In genomic region chr3:50158747-50159146, GRCh38 we compare ENCODE assay signal across 15 cellular contexts. TPM values are rescaled to one million over a fixed set of nuclear protein-coding genes. Genes with fewer than 3 reads are reported as not detected.
DNase-seq lines count a peak whose midpoint lies in the region; ATAC-seq and TF ChIP-seq lines count a peak whose summit lies in the region.
"Had no signal": no experiment of that assay in that cellular context is flagged by ENCODE, and none has a peak within 500 bp of the region (broad histone marks: within the 10 kb centered on the region; RNA-seq: fewer than 3 reads in every experiment).

No MANE protein-coding gene starts in this region.

- peak overlapping the region; percentile 86 for H3K27ac Mint-ChIP-seq in mesothelial cell of epicardium

- intact Hi-C loops in heart right ventricle (cut with DNase I): no loop called here
- intact Hi-C loops in right cardiac atrium (cut with DNase I): no loop called here
- intact Hi-C loops in upper lobe of right lung (cut with DNase I): no loop called here
- intact Hi-C loops in psoas muscle (cut with DNase I): no loop called here

- H3K9me3 ChIP-seq in heart right ventricle: no peaks in the 10 kb centered on the region
- H3K9me3 ChIP-seq in right cardiac atrium (ENCODE audit: control insufficient read depth, low read length): no peaks in the 10 kb centered on the region
- H3K9me3 ChIP-seq in upper lobe of right lung: no peaks in the 10 kb centered on the region
- H3K9me3 ChIP-seq in psoas muscle: no peaks in the 10 kb centered on the region

- 61 to 90% methylated on average over 3 of the region's 3 CpGs for WGBS in heart right ventricle, 2 donors
- WGBS in right cardiac atrium: 57% methylated on average over 3 of the region's 3 CpGs
- WGBS in psoas muscle, 3 donors: 57 to 89% (median 63%) methylated on average over 3 of the region's 3 CpGs

- H3K27ac ChIP-seq in heart right ventricle: peak overlapping the region in 9 of 10 donors; percentile 24 to 91 (median 84)
- H3K27ac ChIP-seq in right cardiac atrium (ENCODE audit: low read length): no peak overlapping the region
- H3K27ac ChIP-seq in coronary artery: peak overlapping the region in 1 of 2 donors; percentile 97
- peak overlapping the region; percentile 45 for H3K27ac ChIP-seq in upper lobe of right lung
- no peak overlapping the region for H3K27ac ChIP-seq in psoas muscle

- ATAC-seq in heart right ventricle (no peak), right cardiac atrium (no peak), upper lobe of right lung (no peak), psoas muscle (no peak)

- H3K36me3 ChIP-seq in heart right ventricle: no peaks in the 10 kb centered on the region
- H3K36me3 ChIP-seq in upper lobe of right lung: no peaks in the 10 kb centered on the region
- peaks cover 0 to 9% of the 10 kb centered on the region in 2 donors for H3K36me3 ChIP-seq in psoas muscle (ENCODE audit: insufficient read depth in 1 of 2, low read depth in 1 of 2)

- H3K4me3 ChIP-seq in heart right ventricle (no peak overlapping the region), right cardiac atrium (ENCODE audit: low read length) (no peak overlapping the region), coronary artery (peak overlapping the region; percentile 23), upper lobe of right lung (no peak overlapping the region), psoas muscle (no peak overlapping the region)

- H3K4me3 Mint-ChIP-seq in mesothelial cell of epicardium: peak overlapping the region; percentile 92

- no peaks in the 10 kb centered on the region for H3K9me3 Mint-ChIP-seq in mesothelial cell of epicardium

- peaks cover 75% of the 10 kb centered on the region for H3K4me1 Mint-ChIP-seq in mesothelial cell of epicardium

- H3K4me1 ChIP-seq in heart right ventricle (peaks cover 19 to 83% (median 48%) of the 10 kb centered on the region in 9 donors), right cardiac atrium (ENCODE audit: control insufficient read depth, insufficient read depth, low read length) (peaks cover 7% of the 10 kb centered on the region), upper lobe of right lung (peaks cover 65% of the 10 kb centered on the region), psoas muscle (peaks cover 27% of the 10 kb centered on the region)

- peaks cover 10% of the 10 kb centered on the region for H3K36me3 Mint-ChIP-seq in mesothelial cell of epicardium

- peaks cover 0 to 38% (median 0%) of the 10 kb centered on the region in 7 donors for H3K27me3 ChIP-seq in heart right ventricle
- H3K27me3 ChIP-seq in right cardiac atrium (ENCODE audit: control insufficient read depth, insufficient read depth): no peaks in the 10 kb centered on the region
- H3K27me3 ChIP-seq in upper lobe of right lung: no peaks in the 10 kb centered on the region
- H3K27me3 ChIP-seq in psoas muscle (ENCODE audit: insufficient read depth in 3 of 3, low read length in 2 of 3): no peaks in the 10 kb centered on the region

- H3K27me3 Mint-ChIP-seq in mesothelial cell of epicardium (ENCODE audit: low read depth): no peaks in the 10 kb centered on the region

- in situ Hi-C loops in GM13976 (cut with MboI; ENCODE audit: low sequenced_read_pairs, unreplicated experiment): no loop called here

- no peak for DNase-seq in heart right ventricle
- no peak for DNase-seq in right cardiac atrium
- no peak for DNase-seq in coronary artery (ENCODE audit: low spot score)
- DNase-seq in mesothelial cell of epicardium (ENCODE audit: low spot score in 2 of 2, unreplicated experiment in 2 of 2): no peak
- DNase-seq in upper lobe of right lung: no peak
- no peak for DNase-seq in GM13976 (ENCODE audit: low spot score)
- DNase-seq in psoas muscle: no peak
- no peak for DNase-seq in activated CD4-positive, alpha-beta T cell treated with anti-CD3 and anti-CD28 coated beads, Interleukin-2, amount 50 U/mL, for 1 hour
- DNase-seq: activated gamma-delta T cell; NCI-H1694 treated with DMSO at 0.1 percent for 48 hours; stimulated activated CD4-positive, alpha-beta T cell treated with anti-CD3 and anti-CD28 coated beads, Interleukin-12 subunit alpha, Interleukin-12 subunit beta, amount 100 ng/mL, for 4 hours; SW 1271 had no signal

- TF ChIP-seq CTCF in heart right ventricle (IDR thresholded peaks at IDR 0.05) (no peak), coronary artery (IDR thresholded peaks at IDR 0.05) (no peak), mesothelial cell of epicardium (IDR thresholded peaks at IDR 0.05; ENCODE audit: unreplicated experiment) (no peak), upper lobe of right lung (IDR thresholded peaks at IDR 0.05) (no peak), GM13976 (IDR thresholded peaks at IDR 0.05; ENCODE audit: borderline replicate concordance, control extremely low read depth, extremely low read depth, insufficient read depth, missing control alignments) (no peak), psoas muscle (IDR thresholded peaks at IDR 0.05) (no peak)

RNA-seq across cellular contexts. Expression of gene SEMA3F, which starts 3.6 kb away (rescaled TPM):
- 10 to 100 TPM in 5 of 10 donors, 1 to 10 TPM in 5; 5.1 to 37.2 (median 10.2) TPM for total RNA-seq in heart right ventricle
- 10 to 100 TPM; 15.1 to 21.3 TPM for polyA plus RNA-seq in heart right ventricle
- total RNA-seq in right cardiac atrium: 10 to 100 TPM in 2 of 4 donors, 1 to 10 TPM in 2; 7.3 to 15.2 (median 9.4) TPM
- 10.2 TPM for polyA plus RNA-seq in right cardiac atrium
- 94.5 to 101 TPM (median 99.1 TPM) in 3 replicates for total RNA-seq in mesothelial cell of epicardium
- 65.6 TPM for total RNA-seq in upper lobe of right lung
- 10 to 100 TPM in 3 of 4 donors, 1 to 10 TPM in 1; 7.0 to 13.7 (median 12.3) TPM for total RNA-seq in psoas muscle
- 1 to 10 TPM; 4.7 to 7.6 (median 6.8) TPM for polyA plus RNA-seq in psoas muscle

RNA-seq across cellular contexts. Expression of gene GNAT1, which starts 32.7 kb away (rescaled TPM):
- not detected for total RNA-seq in heart right ventricle
- polyA plus RNA-seq in heart right ventricle: not detected
- not detected for total RNA-seq in right cardiac atrium
- not detected for polyA plus RNA-seq in right cardiac atrium
- total RNA-seq in mesothelial cell of epicardium: 0.27 to 0.98 TPM (median 0.55 TPM) in 3 replicates
- not detected for total RNA-seq in upper lobe of right lung
- total RNA-seq in psoas muscle: not detected
- not detected for polyA plus RNA-seq in psoas muscle
- total RNA-seq: astrocyte, G401, NCI-H460 had no signal

RNA-seq across cellular contexts. Expression of gene SLC38A3, which starts 46.3 kb away (rescaled TPM):
- total RNA-seq in heart right ventricle (10 to 100 TPM in 7 of 10 donors, 1 to 10 TPM in 3; 6.2 to 16.4 (median 11.2) TPM), right cardiac atrium (10 to 100 TPM in 1 of 4 donors, 1 to 10 TPM in 3; 5.0 to 10.4 (median 8.9) TPM), mesothelial cell of epicardium (0.84 to 2.5 TPM (median 1.8 TPM) in 3 replicates), upper lobe of right lung (not detected), psoas muscle (10 to 100 TPM in 1 of 4 donors, 1 to 10 TPM in 3; 1.7 to 12.7 (median 5.4) TPM)
- polyA plus RNA-seq in heart right ventricle (10 to 100 TPM in 1 of 2 donors, 1 to 10 TPM in 1; 1.4 to 11.8 TPM), right cardiac atrium (5.4 TPM), psoas muscle (1 to 10 TPM in 2 of 3 donors, under 1 TPM in 1; 0.12 to 4.5 (median 1.3) TPM)

Comparison
In these comparisons a context has a peak if more than half of its experiments do, and no peak if none do; other contexts are left out.
1. H3K27ac ChIP-seq: peak in heart right ventricle (9 of 10) and upper lobe of right lung (single experiment); none in right cardiac atrium (single experiment) and psoas muscle (single experiment).